In the genomic region with DNA sequence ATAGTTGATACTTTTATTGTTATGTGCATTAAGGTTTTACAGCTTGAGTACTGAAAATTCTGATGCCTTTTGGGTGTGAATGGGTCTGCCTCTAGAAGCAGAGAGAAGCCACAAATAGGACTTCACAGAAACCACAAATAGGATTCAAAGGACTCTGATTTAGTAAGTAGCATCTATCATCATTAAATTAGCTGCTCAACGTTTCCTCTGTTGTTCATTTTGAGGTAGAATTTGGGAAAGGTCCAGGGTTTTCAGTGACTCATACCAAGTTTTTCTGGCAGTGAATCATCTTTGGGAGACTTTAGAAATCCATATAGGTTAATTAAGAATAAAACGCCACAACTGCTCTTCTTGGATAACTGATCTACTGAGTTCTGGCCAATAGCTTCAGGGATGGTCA, we compare ENCODE assay signal across 13 cellular contexts.
DNase-seq lines count a peak whose midpoint lies in the region; ATAC-seq and TF ChIP-seq lines count a peak whose summit lies in the region.
"Had no signal": no experiment of that assay in that cellular context is flagged by ENCODE, and none has a peak within 500 bp of the region (broad histone marks: within the 10 kb centered on the region; RNA-seq: fewer than 3 reads in every experiment).

No MANE protein-coding gene starts in this region.

- H4K20me1 ChIP-seq in GM23248 (ENCODE audit: insufficient read depth), result no peaks in the 10 kb centered on the region
- H4K20me1 ChIP-seq in fibroblast of lung (ENCODE audit: control insufficient read depth, extremely low read depth, insufficient read depth, low read length), result no peaks in the 10 kb centered on the region

- peaks cover 4% of the 10 kb centered on the region for H3K9me3 Mint-ChIP-seq in endodermal cell

- in situ Hi-C loops in GM23248 (cut with MboI), result no loop called here

- no peaks in the 10 kb centered on the region for H3K9me2 ChIP-seq in GM23248 (ENCODE audit: insufficient read depth)

- no peak overlapping the region for H3K4me2 ChIP-seq in GM23248 (ENCODE audit: unreplicated experiment)
- H3K4me2 ChIP-seq in fibroblast of lung (ENCODE audit: extremely low read depth, insufficient read depth, low read length), result no peak overlapping the region

- H3K79me2 ChIP-seq in GM23248 (ENCODE audit: insufficient read depth), result no peaks in the 10 kb centered on the region
- H3K79me2 ChIP-seq in fibroblast of lung (ENCODE audit: control insufficient read depth, insufficient read depth, low read length), result no peaks in the 10 kb centered on the region

- H3K36me3 ChIP-seq in GM23248 (ENCODE audit: low read depth), result no peaks in the 10 kb centered on the region
- H3K36me3 ChIP-seq in RWPE2 (ENCODE audit: low read depth), result no peaks in the 10 kb centered on the region
- no peaks in the 10 kb centered on the region for H3K36me3 ChIP-seq in fibroblast of lung (ENCODE audit: control insufficient read depth, insufficient read depth, low read length)
- H3K36me3 ChIP-seq in endodermal cell (ENCODE audit: control insufficient read depth, insufficient read depth, low read length), result no peaks in the 10 kb centered on the region

- H3K4me3 Mint-ChIP-seq in endodermal cell, result no peak overlapping the region
- H3K4me3 Mint-ChIP-seq: activated B cell treated with CpG ODN at 0.5 μM for 24 hours had no signal

- ATAC-seq in RWPE2 (ENCODE audit: low read depth) (peak; percentile 87), HG02973 (IDR thresholded peaks at IDR 0.05; ENCODE audit: unreplicated experiment) (no peak)
- ATAC-seq: GM12878 had no signal

- no peak overlapping the region for H3K4me3 ChIP-seq in GM23248
- H3K4me3 ChIP-seq in RWPE2 (ENCODE audit: severe bottlenecking), result no peak overlapping the region
- H3K4me3 ChIP-seq in fibroblast of lung (replicated peaks in 1 of 4; ENCODE audit: control extremely low read depth in 1 of 4, insufficient read depth in 1 of 4, low read depth in 3 of 4, low read length in 4 of 4), result no peak overlapping the region
- no peak overlapping the region for H3K4me3 ChIP-seq in skeletal muscle cell (ENCODE audit: low read depth, low read length)
- no peak overlapping the region for H3K4me3 ChIP-seq in endodermal cell (ENCODE audit: low read length)
- H3K4me3 ChIP-seq: GM12878 had no signal

- H3K27ac ChIP-seq in GM23248 (no peak overlapping the region), RWPE2 (ENCODE audit: poor library complexity, severe bottlenecking) (peak overlapping the region; percentile 26), fibroblast of lung (ENCODE audit: insufficient read depth, low read length) (no peak overlapping the region), endodermal cell (ENCODE audit: low read depth, low read length) (no peak overlapping the region)

- H2AFZ ChIP-seq in GM23248 (no peak overlapping the region), fibroblast of lung (ENCODE audit: low read length) (no peak overlapping the region)

- DNase-seq in GM23248 (peak; percentile 74), RWPE2 (ENCODE audit: low spot score) (no peak), fibroblast of lung (ENCODE audit: low read depth in 2 of 2) (peak; percentile 82 to 90), skeletal muscle cell (ENCODE audit: low read depth) (peak; percentile 58), endodermal cell (no peak), anterior cingulate cortex (lab: John Stamatoyannopoulos, UW) (no peak)
- DNase-seq in stimulated activated CD4-positive, alpha-beta T cell treated with anti-CD3 and anti-CD28 coated beads, Interleukin-2, amount 100 ng/mL, for 48 hours, result no peak
- DNase-seq: activated B cell treated with CpG ODN at 0.5 μM for 24 hours, NCI-H1417, NCI-H69, SIG-M5 had no signal

- H3K36me3 Mint-ChIP-seq in endodermal cell (ENCODE audit: low read depth), result no peaks in the 10 kb centered on the region

- no peak for TF ChIP-seq CTCF in RWPE2 (IDR thresholded peaks at IDR 0.05; ENCODE audit: poor library complexity, severe bottlenecking)
- no peak for TF ChIP-seq CTCF in fibroblast of lung (conservative IDR thresholded peaks at IDR 0.05 in 1 of 2, IDR thresholded peaks at IDR 0.05 in 1 of 2; ENCODE audit: low read depth in 1 of 2, low read length in 2 of 2)
- no peak for TF ChIP-seq CTCF in endodermal cell (conservative IDR thresholded peaks at IDR 0.05)

- H3K4me1 ChIP-seq in GM23248 (ENCODE audit: insufficient read depth) (peaks cover 15% of the 10 kb centered on the region), RWPE2 (ENCODE audit: insufficient read depth, poor library complexity, severe bottlenecking) (peaks cover 27% of the 10 kb centered on the region), fibroblast of lung (ENCODE audit: control insufficient read depth, extremely low read depth, insufficient read depth, low read length) (no peaks in the 10 kb centered on the region), endodermal cell (ENCODE audit: control insufficient read depth, insufficient read depth, low read length) (no peaks in the 10 kb centered on the region)

- H3K27me3 Mint-ChIP-seq in endodermal cell (ENCODE audit: insufficient read depth), result peaks cover 3% of the 10 kb centered on the region

- no peaks in the 10 kb centered on the region for H3K4me1 Mint-ChIP-seq in endodermal cell
- H3K4me1 Mint-ChIP-seq: activated B cell treated with CpG ODN at 0.5 μM for 24 hours had no signal

- H3K9me3 ChIP-seq in GM23248 (ENCODE audit: low read depth), result no peaks in the 10 kb centered on the region
- H3K9me3 ChIP-seq in RWPE2 (ENCODE audit: severe bottlenecking), result no peaks in the 10 kb centered on the region
- H3K9me3 ChIP-seq in fibroblast of lung (ENCODE audit: control insufficient read depth, insufficient read depth, low read depth, low read length), result no peaks in the 10 kb centered on the region
- no peaks in the 10 kb centered on the region for H3K9me3 ChIP-seq in endodermal cell (ENCODE audit: control insufficient read depth, low read length)

- H3K27me3 ChIP-seq in GM23248 (replicated peaks; ENCODE audit: insufficient read depth), result no peaks in the 10 kb centered on the region; the same call in 1 of the 2 replicates
- no peaks in the 10 kb centered on the region for H3K27me3 ChIP-seq in RWPE2 (ENCODE audit: insufficient read depth, poor library complexity, severe bottlenecking)
- no peaks in the 10 kb centered on the region for H3K27me3 ChIP-seq in fibroblast of lung (ENCODE audit: control insufficient read depth, insufficient read depth, low read length)
- no peaks in the 10 kb centered on the region for H3K27me3 ChIP-seq in endodermal cell (ENCODE audit: control insufficient read depth, insufficient read depth, low read length, poor library complexity, severe bottlenecking)

- H3F3A ChIP-seq in GM23248 (ENCODE audit: insufficient read depth), result peaks cover 7% of the 10 kb centered on the region

- H3K9ac ChIP-seq in GM23248 (no peak overlapping the region), fibroblast of lung (ENCODE audit: insufficient read depth, low read length) (no peak overlapping the region), endodermal cell (ENCODE audit: extremely low read depth, low read length, poor library complexity, severe bottlenecking) (no peak overlapping the region)

- H3K27ac Mint-ChIP-seq in endodermal cell, result no peak overlapping the region
- H3K27ac Mint-ChIP-seq: activated B cell treated with CpG ODN at 0.5 μM for 24 hours had no signal

- WGBS in GM23248 (ENCODE audit: low coverage in 1 of 2, low lambda C conversion rate in 2 of 2, missing lambda C conversion rate in 2 of 2), 2 experiments, result 0 to 4% methylated on average over 2 of the region's 2 CpGs
- WGBS in endodermal cell (ENCODE audit: insufficient coverage in 1 of 2, insufficient read length in 1 of 2), 2 experiments, result 79 to 98% methylated on average over 2 of the region's 2 CpGs

Comparison
In these comparisons a context has a peak if more than half of its experiments do, and no peak if none do; other contexts are left out.
1. DNase-seq: peak in GM23248 (single experiment), fibroblast of lung (2 of 2) and skeletal muscle cell (single experiment); none in RWPE2 (single experiment), stimulated activated CD4-positive, alpha-beta T cell treated with anti-CD3 and anti-CD28 coated beads, Interleukin-2, amount 100 ng/mL, for 48 hours (0 of 2), endodermal cell (single experiment) and anterior cingulate cortex (0 of 58).